8 cellular contexts compared by ENCODE assay signal in the genomic region with DNA sequence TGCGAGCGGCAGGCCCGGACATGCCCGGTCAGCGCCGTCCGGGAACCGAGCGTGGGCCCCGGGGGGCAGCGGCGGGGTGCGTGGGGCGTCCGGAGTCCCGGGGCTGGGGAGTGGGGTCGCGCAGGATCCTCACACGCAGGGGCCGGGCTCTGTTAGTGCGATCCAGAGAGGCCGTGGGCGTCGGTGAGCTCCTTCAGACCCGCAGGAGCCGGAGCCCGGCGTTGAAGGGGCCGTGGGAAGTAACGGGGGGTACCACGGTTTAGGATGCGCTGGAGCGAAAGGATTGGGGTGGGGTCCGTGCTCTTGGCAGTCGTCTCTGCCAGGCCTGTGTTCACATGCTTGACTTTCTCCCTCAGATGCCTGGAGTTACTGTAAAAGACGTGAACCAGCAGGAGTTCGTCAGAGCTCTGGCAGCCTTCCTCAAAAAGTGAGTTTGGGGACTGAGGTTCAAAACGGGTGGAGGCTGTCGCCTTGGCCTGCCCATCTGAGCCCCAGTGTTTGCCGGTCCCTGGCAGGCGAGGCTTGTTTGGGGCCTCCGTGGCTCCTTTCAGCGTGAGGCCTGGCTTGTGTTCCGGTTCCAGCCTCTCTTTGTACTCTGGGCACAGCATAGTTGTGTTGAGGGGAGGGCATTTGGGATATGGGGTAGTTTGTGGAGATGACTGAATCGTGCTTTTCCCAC. TPM values are rescaled to one million over a fixed set of nuclear protein-coding genes. Genes with fewer than 3 reads are reported as not detected.
A peak's percentile ranks its signal among the peaks of the same experiment; 100 is the strongest.
DNase-seq lines count a peak whose midpoint lies in the region; ATAC-seq and TF ChIP-seq lines count a peak whose summit lies in the region.

No MANE protein-coding gene starts in this region.

- 0% methylated on average over 7 to 14 of the region's 45 CpGs for WGBS in esophagus squamous epithelium, 2 donors

- peak overlapping the region; percentile 76 to 97 (median 94) for H3K4me3 ChIP-seq in esophagus squamous epithelium
- peak overlapping the region; percentile 93 for H3K4me3 ChIP-seq in osteoblast (ENCODE audit: insufficient read depth, low read length)

- no peak for TF ChIP-seq CTCF in VCaP (conservative IDR thresholded peaks at IDR 0.05)
- no peak for TF ChIP-seq CTCF in esophagus squamous epithelium (IDR thresholded peaks at IDR 0.05)
- no peak for TF ChIP-seq CTCF in osteoblast (IDR thresholded peaks at IDR 0.05; ENCODE audit: extremely low read depth, low read depth, low read length)

- H3K9me3 ChIP-seq in esophagus squamous epithelium (no peaks in the 10 kb centered on the region), osteoblast (ENCODE audit: low read depth, low read length) (no peaks in the 10 kb centered on the region)

- H3K27ac ChIP-seq in VCaP (peak overlapping the region; percentile 99), esophagus squamous epithelium (peak overlapping the region; percentile 87 to 98 (median 97)), osteoblast (ENCODE audit: low read depth, low read length) (peak overlapping the region; percentile 95)

- H3K4me1 ChIP-seq in esophagus squamous epithelium (peaks cover 17 to 57% (median 45%) of the 10 kb centered on the region in 3 donors), osteoblast (ENCODE audit: insufficient read depth, low read length) (peaks cover 28% of the 10 kb centered on the region)

- intact Hi-C loops in esophagus squamous epithelium (cut with DNase I): no loop called here

- H4K20me1 ChIP-seq in osteoblast (ENCODE audit: insufficient read depth, low read length): peaks cover 44% of the 10 kb centered on the region

- peak in 1 of 4 donors; percentile 9 for TF ChIP-seq POLR2A in esophagus squamous epithelium (IDR thresholded peaks at IDR 0.05)

- H3K27me3 ChIP-seq in esophagus squamous epithelium (peaks cover 0 to under 1% (median 0%) of the 10 kb centered on the region in 4 donors), osteoblast (ENCODE audit: insufficient read depth, low read length) (peaks cover 3% of the 10 kb centered on the region)

- H3K79me2 ChIP-seq in osteoblast (ENCODE audit: insufficient read depth, low read length): peaks cover 55% of the 10 kb centered on the region

- ATAC-seq in HG02678 (IDR thresholded peaks at IDR 0.05; ENCODE audit: unreplicated experiment) (no peak), GM21381 (IDR thresholded peaks at IDR 0.05; ENCODE audit: unreplicated experiment) (no peak)

- peak; percentile 3 for DNase-seq in NCI-H1105 treated with DMSO at 0.1 percent for 48 hours (lab: John Stamatoyannopoulos, UW)
- no peak for DNase-seq in NCI-H1105 (lab: John Stamatoyannopoulos, UW)
- no peak for DNase-seq in esophagus squamous epithelium (lab: John Stamatoyannopoulos, UW)
- DNase-seq in osteoblast (ENCODE audit: insufficient read length, low spot score, missing footprints): peak; percentile 73
- no peak for DNase-seq in C1 segment of cervical spinal cord (lab: John Stamatoyannopoulos, UW)

- H3K4me2 ChIP-seq in osteoblast (ENCODE audit: insufficient read depth, low read length): peak overlapping the region; percentile 97

- no peak overlapping the region for H2AFZ ChIP-seq in osteoblast (ENCODE audit: low read length)

- H3K36me3 ChIP-seq in esophagus squamous epithelium (peaks cover 17 to 48% (median 33%) of the 10 kb centered on the region in 3 donors), osteoblast (ENCODE audit: insufficient read depth, low read length) (peaks cover 48% of the 10 kb centered on the region)

RNA-seq across cellular contexts. Expression of a gene that starts 0.5 kb away (rescaled TPM):
- total RNA-seq in esophagus squamous epithelium (1,000 to 10,000 TPM in 3 of 4 donors, 100 to 1,000 TPM in 1; 922 to 1,801 (median 1,460) TPM), osteoblast (486 and 791 TPM in 2 replicates)

RNA-seq across cellular contexts. Expression of a gene that starts 15.7 kb away (rescaled TPM):
- not detected for total RNA-seq in esophagus squamous epithelium
- not detected in 2 replicates for total RNA-seq in osteoblast

RNA-seq across cellular contexts. Expression of a gene that starts 16.1 kb away (rescaled TPM):
- total RNA-seq in esophagus squamous epithelium (not detected), osteoblast (not detected in 2 replicates)

RNA-seq across cellular contexts. Expression of a gene that starts 16.5 kb away (rescaled TPM):
- total RNA-seq in esophagus squamous epithelium (1 to 10 TPM in 2 of 4 donors, not detected in 2; 1.7 to 3.1 TPM), osteoblast (0.36 TPM in 1 of 2 replicates, not detected in the other)

RNA-seq across cellular contexts. Expression of a gene that starts 22.4 kb away (rescaled TPM):
- 10 to 100 TPM; 31.0 to 59.5 (median 56.2) TPM for total RNA-seq in esophagus squamous epithelium
- 30.6 and 31.8 TPM in 2 replicates for total RNA-seq in osteoblast

Comparison
In these comparisons a context has a peak if more than half of its experiments do, and no peak if none do; other contexts are left out.
1. DNase-seq: peak in NCI-H1105 treated with DMSO at 0.1 percent for 48 hours (single experiment) and osteoblast (single experiment); none in NCI-H1105 (single experiment), esophagus squamous epithelium (single experiment) and C1 segment of cervical spinal cord (0 of 14).
2. Peak in every context shown above with its lines, with median percentiles within 50 percentile points of each other: H3K27ac ChIP-seq.